19 cellular contexts compared by ENCODE assay signal in the genomic region with DNA sequence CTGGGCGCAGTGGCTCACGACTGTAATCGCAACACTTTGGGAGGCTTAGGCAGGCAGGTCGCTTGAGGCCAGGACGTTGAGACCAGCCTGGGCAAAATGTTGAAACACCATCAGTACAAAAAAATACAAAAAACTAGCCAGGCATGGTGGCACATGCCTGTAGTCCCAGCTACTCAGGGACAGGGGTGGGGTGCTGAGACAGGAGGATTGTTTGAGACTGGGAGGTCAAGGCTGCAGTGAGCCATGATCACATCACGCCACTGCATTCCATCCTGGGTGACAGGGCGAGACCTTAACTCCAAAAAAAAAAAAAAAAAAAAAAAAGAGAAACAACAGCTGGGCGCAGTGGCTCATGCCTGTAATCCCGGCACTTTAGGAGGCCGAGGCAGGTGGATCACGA. TPM values are rescaled to one million over a fixed set of nuclear protein-coding genes. Genes with fewer than 3 reads are reported as not detected.
A peak's percentile ranks its signal among the peaks of the same experiment; 100 is the strongest.
DNase-seq lines count a peak whose midpoint lies in the region; ATAC-seq, FAIRE-seq and TF ChIP-seq lines count a peak whose summit lies in the region.
"Had no signal": no experiment of that assay in that cellular context is flagged by ENCODE, and none has a peak within 500 bp of the region (broad histone marks: within the 10 kb centered on the region; RNA-seq: fewer than 3 reads in every experiment).

No MANE protein-coding gene starts in this region.

- no peak for TF ChIP-seq POLR2A in spleen (IDR thresholded peaks at IDR 0.05)
- TF ChIP-seq POLR2A in uterus (IDR thresholded peaks at IDR 0.05) = no peak

- H3K36me3 Mint-ChIP-seq in astrocyte (ENCODE audit: low read depth, unreplicated experiment) = peaks cover 17% of the 10 kb centered on the region
- peaks cover 31% of the 10 kb centered on the region for H3K36me3 Mint-ChIP-seq in endothelial cell (ENCODE audit: low read depth, unreplicated experiment)

- ATAC-seq in GM19397 (IDR thresholded peaks at IDR 0.05; ENCODE audit: unreplicated experiment) = no peak

- H3K4me1 ChIP-seq in astrocyte (ENCODE audit: insufficient read depth, low read length) (no peaks in the 10 kb centered on the region), spleen (no peaks in the 10 kb centered on the region), uterus (no peaks in the 10 kb centered on the region)
- H3K4me1 ChIP-seq: HAP-1 had no signal

- H3K27ac Mint-ChIP-seq in astrocyte (ENCODE audit: unreplicated experiment) = no peak overlapping the region
- H3K27ac Mint-ChIP-seq in endothelial cell (ENCODE audit: unreplicated experiment) = no peak overlapping the region
- H3K27ac Mint-ChIP-seq: HFFc6 had no signal

- H3K27ac ChIP-seq in astrocyte (ENCODE audit: low read depth, low read length) = no peak overlapping the region
- H3K27ac ChIP-seq in spleen = no peak overlapping the region
- no peak overlapping the region for H3K27ac ChIP-seq in uterus

- H3K4me3 Mint-ChIP-seq in astrocyte (ENCODE audit: unreplicated experiment) (peak overlapping the region; percentile 34), endothelial cell (ENCODE audit: unreplicated experiment) (peak overlapping the region; percentile 56)
- H3K4me3 Mint-ChIP-seq: CD4-positive, alpha-beta memory T cell; HFFc6 had no signal

- H2AFZ ChIP-seq in astrocyte (ENCODE audit: low read depth, low read length) = no peak overlapping the region

- no peak for FAIRE-seq in astrocyte (lab: Jason Lieb, UNC)
- FAIRE-seq: GM12891, GM18507, H54 had no signal

- intact Hi-C loops in spleen (cut with DNase I; ENCODE audit: low total_unique reads) = no loop called here
- intact Hi-C loops in uterus (cut with DNase I; ENCODE audit: low total_unique reads) = no loop called here

- no peaks in the 10 kb centered on the region for H3K79me2 ChIP-seq in astrocyte (ENCODE audit: insufficient read depth, low read length)

- no peaks in the 10 kb centered on the region for H3K9me3 ChIP-seq in astrocyte (ENCODE audit: insufficient read depth, low read depth, low read length)
- no peaks in the 10 kb centered on the region for H3K9me3 ChIP-seq in spleen
- H3K9me3 ChIP-seq in uterus = no peaks in the 10 kb centered on the region
- H3K9me3 ChIP-seq: HAP-1 had no signal

- DNase-seq in astrocyte (ENCODE audit: low read depth) (no peak), endothelial cell (ENCODE audit: low spot score) (no peak), spleen (peak; percentile 11), uterus (no peak), ureter (ENCODE audit: low spot score) (no peak)
- DNase-seq: C1 segment of cervical spinal cord; Calu3; CD4-positive, alpha-beta memory T cell; COR-L47; DMS53; DMS79 treated with DMSO at 0.1 percent for 48 hours; GF-D8; GOT3; HFFc6 had no signal

- H3K27me3 Mint-ChIP-seq in astrocyte (ENCODE audit: low read depth, unreplicated experiment) = no peaks in the 10 kb centered on the region
- H3K27me3 Mint-ChIP-seq in endothelial cell (ENCODE audit: unreplicated experiment) = no peaks in the 10 kb centered on the region
- H3K27me3 Mint-ChIP-seq: CD4-positive, alpha-beta memory T cell had no signal

- H3K4me3 ChIP-seq in astrocyte (ENCODE audit: insufficient read depth, low read depth, low read length) = no peak overlapping the region
- no peak overlapping the region for H3K4me3 ChIP-seq in spleen
- H3K4me3 ChIP-seq in uterus = no peak overlapping the region
- H3K4me3 ChIP-seq: HAP-1 had no signal

- no peak overlapping the region for H3K4me2 ChIP-seq in astrocyte (ENCODE audit: low read length)

- no peak overlapping the region for H3K9ac ChIP-seq in astrocyte (ENCODE audit: low read length)

- no peaks in the 10 kb centered on the region for H3K9me3 Mint-ChIP-seq in astrocyte (ENCODE audit: unreplicated experiment)
- H3K9me3 Mint-ChIP-seq in endothelial cell (ENCODE audit: unreplicated experiment) = no peaks in the 10 kb centered on the region
- H3K9me3 Mint-ChIP-seq: CD4-positive, alpha-beta memory T cell; HFFc6 had no signal

- no peak for TF ChIP-seq CTCF in astrocyte (IDR thresholded peaks at IDR 0.05; ENCODE audit: insufficient read depth, low read depth, low read length)
- TF ChIP-seq CTCF in endothelial cell (IDR thresholded peaks at IDR 0.05; ENCODE audit: unreplicated experiment) = no peak
- no peak for TF ChIP-seq CTCF in spleen (IDR thresholded peaks at IDR 0.05 in 8 of 11, conservative IDR thresholded peaks at IDR 0.05 in 3 of 11)
- no peak for TF ChIP-seq CTCF in uterus (IDR thresholded peaks at IDR 0.05)

- H3K36me3 ChIP-seq in astrocyte (ENCODE audit: insufficient read depth, low read length) = peaks cover 34% of the 10 kb centered on the region
- peaks cover 0 to 100% (median 86%) of the 10 kb centered on the region in 6 donors for H3K36me3 ChIP-seq in spleen
- no peaks in the 10 kb centered on the region for H3K36me3 ChIP-seq in uterus

- H3K4me1 Mint-ChIP-seq in astrocyte (ENCODE audit: low read depth, unreplicated experiment) = peaks cover 7% of the 10 kb centered on the region
- no peaks in the 10 kb centered on the region for H3K4me1 Mint-ChIP-seq in endothelial cell (ENCODE audit: unreplicated experiment)
- H3K4me1 Mint-ChIP-seq: CD4-positive, alpha-beta memory T cell had no signal

- no peaks in the 10 kb centered on the region for H3K27me3 ChIP-seq in astrocyte (ENCODE audit: insufficient read depth, low read length)
- H3K27me3 ChIP-seq in spleen (replicated peaks in 1 of 7) = peaks cover 0 to 13% (median 0%) of the 10 kb centered on the region in 7 donors
- no peaks in the 10 kb centered on the region for H3K27me3 ChIP-seq in uterus

- H4K20me1 ChIP-seq in astrocyte (ENCODE audit: insufficient read depth, low read length) = peaks cover 3% of the 10 kb centered on the region

- WGBS in spleen, 5 donors = 91 to 93% (median 92%) methylated on average over 11 of the region's 11 CpGs

RNA-seq across cellular contexts. Expression of a gene that starts 23.7 kb away (rescaled TPM):
- 29.8 and 36.0 TPM in 2 replicates for total RNA-seq in astrocyte
- total RNA-seq in endothelial cell (ENCODE audit: unreplicated experiment) = 47.3 TPM
- 100 to 1,000 TPM in 1 of 7 donors, 10 to 100 TPM in 6; 36.5 to 107 (median 38.6) TPM for total RNA-seq in spleen
- 10 to 100 TPM in 2 of 3 donors, 1 to 10 TPM in 1; 5.6 to 12.9 (median 11.2) TPM for polyA plus RNA-seq in spleen
- total RNA-seq in uterus = 10 to 100 TPM in 3 of 4 donors, 1 to 10 TPM in 1; 6.4 to 35.3 (median 30.3) TPM
- total RNA-seq in ureter = 31.6 TPM

RNA-seq across cellular contexts. Expression of a gene that starts 54.1 kb away (rescaled TPM):
- total RNA-seq in astrocyte (65.4 and 73.3 TPM in 2 replicates), endothelial cell (ENCODE audit: unreplicated experiment) (87.7 TPM), spleen (10 to 100 TPM; 20.2 to 30.8 (median 24.7) TPM), uterus (100 to 1,000 TPM in 1 of 4 donors, 10 to 100 TPM in 2, 1 to 10 TPM in 1; 9.2 to 110 (median 51.3) TPM), ureter (54.6 TPM)
- polyA plus RNA-seq in spleen = 1 to 10 TPM; 7.0 to 8.8 (median 7.3) TPM
